In the genomic region with DNA sequence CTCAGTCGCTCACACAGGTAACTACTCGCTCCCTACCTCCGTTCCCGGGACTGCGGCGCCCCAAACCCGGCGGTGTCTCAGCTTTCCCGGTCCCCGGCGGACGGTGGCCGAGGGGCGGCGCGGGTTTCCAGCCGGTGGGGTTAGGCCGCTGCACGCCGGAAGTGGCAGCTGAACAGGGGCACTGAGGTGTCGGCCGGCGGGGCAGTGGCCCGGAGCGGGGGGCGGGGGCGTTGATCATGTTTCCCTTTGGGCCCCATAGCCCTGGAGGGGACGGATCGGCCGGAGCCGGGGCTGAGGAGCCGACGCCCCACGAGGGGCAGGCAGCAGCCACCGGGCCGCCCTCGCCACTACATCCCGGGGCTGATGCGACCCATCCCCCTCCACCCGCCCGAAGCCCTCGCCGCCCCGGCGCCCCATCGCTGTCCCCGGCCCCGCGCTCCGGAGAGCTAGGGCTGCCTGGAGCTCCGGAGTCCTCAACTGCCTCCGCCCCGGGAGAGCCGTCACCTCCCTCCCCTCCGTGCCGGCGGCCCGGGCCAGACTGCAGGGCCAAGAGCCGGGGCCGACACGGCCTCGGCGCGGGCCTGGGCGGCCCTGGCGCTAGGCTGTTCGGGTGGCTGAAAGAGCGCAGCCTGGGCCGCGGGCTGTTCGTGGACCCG, we compare ENCODE assay signal across 1 cellular context.
TF ChIP-seq lines count a peak whose summit lies in the region.

A gene with protein sequence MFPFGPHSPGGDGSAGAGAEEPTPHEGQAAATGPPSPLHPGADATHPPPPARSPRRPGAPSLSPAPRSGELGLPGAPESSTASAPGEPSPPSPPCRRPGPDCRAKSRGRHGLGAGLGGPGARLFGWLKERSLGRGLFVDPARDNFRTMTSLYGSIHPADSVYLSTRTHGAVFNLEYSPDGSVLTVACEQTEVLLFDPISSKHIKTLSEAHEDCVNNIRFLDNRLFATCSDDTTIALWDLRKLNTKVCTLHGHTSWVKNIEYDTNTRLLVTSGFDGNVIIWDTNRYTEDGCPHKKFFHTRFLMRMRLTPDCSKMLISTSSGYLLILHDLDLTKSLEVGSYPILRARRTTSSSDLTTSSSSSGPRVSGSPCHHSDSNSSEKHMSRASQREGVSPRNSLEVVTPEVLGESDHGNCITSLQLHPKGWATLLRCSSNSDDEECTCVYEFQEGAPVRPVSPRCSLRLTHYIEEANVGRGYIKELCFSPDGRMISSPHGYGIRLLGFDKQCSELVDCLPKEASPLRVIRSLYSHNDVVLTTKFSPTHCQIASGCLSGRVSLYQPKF (plus strand): TSS at position 167 of the 656 bp plus-strand sequence. CDS start 70 bp downstream, at position 237.

TF ChIP-seq in HepG2, 621 proteins besides CTCF, POLR2A, EP300 and RAD21 (continued from another document and continues in another):
- TF ChIP-seq ZNF570 (CRISPR knock-in tag; IDR thresholded peaks at IDR 0.05; ENCODE audit: borderline replicate concordance) (no peak), MTF2 (CRISPR knock-in tag; IDR thresholded peaks at IDR 0.05; ENCODE audit: borderline replicate concordance) (peak; percentile 94), FLYWCH1 (CRISPR knock-in tag; IDR thresholded peaks at IDR 0.05) (no peak), ATAD3A (CRISPR knock-in tag; IDR thresholded peaks at IDR 0.05) (peak; percentile 86; the same call in 1 of the 2 replicates), ZKSCAN8 (CRISPR knock-in tag; IDR thresholded peaks at IDR 0.05; ENCODE audit: borderline replicate concordance) (peak; percentile 89), ZNF607 (CRISPR knock-in tag; IDR thresholded peaks at IDR 0.05; ENCODE audit: borderline replicate concordance) (peak; percentile 93), ZBTB1 (CRISPR knock-in tag; IDR thresholded peaks at IDR 0.05; ENCODE audit: borderline replicate concordance) (no peak), TFDP1 (CRISPR knock-in tag; IDR thresholded peaks at IDR 0.05; ENCODE audit: borderline replicate concordance) (peak; percentile 83), MTA1 (CRISPR knock-in tag; IDR thresholded peaks at IDR 0.05; ENCODE audit: borderline replicate concordance) (peak; percentile 84; the same call in 1 of the 2 replicates), MED8 (CRISPR knock-in tag; IDR thresholded peaks at IDR 0.05; ENCODE audit: insufficient replicate concordance) (peak; percentile 93), ZNF891 (CRISPR knock-in tag; IDR thresholded peaks at IDR 0.05) (peak; percentile 71), ZNF234 (CRISPR knock-in tag; conservative IDR thresholded peaks at IDR 0.05) (peak; percentile 32; the same call in 1 of the 2 replicates), ZNF414 (CRISPR knock-in tag; IDR thresholded peaks at IDR 0.05) (peak; percentile 83), MAF1 (CRISPR knock-in tag; IDR thresholded peaks at IDR 0.05; ENCODE audit: borderline replicate concordance) (peak; percentile 94), SIX4 (CRISPR knock-in tag; IDR thresholded peaks at IDR 0.05) (peak; percentile 85), ZNF160 (CRISPR knock-in tag; IDR thresholded peaks at IDR 0.05) (peak; percentile 90), FIP1L1 (IDR thresholded peaks at IDR 0.05; ENCODE audit: borderline replicate concordance, insufficient read depth, low read depth, low read length) (0 out of 2 replicates have a peak, but pooled peaks have one; percentile 85), CBFB (CRISPR knock-in tag; IDR thresholded peaks at IDR 0.05) (peak; percentile 94), MAFF (IDR thresholded peaks at IDR 0.05; ENCODE audit: low read depth, low read length) (no peak), MIXL1 (CRISPR knock-in tag; IDR thresholded peaks at IDR 0.05) (peak; percentile 70), ZKSCAN5 (CRISPR knock-in tag; IDR thresholded peaks at IDR 0.05) (no peak), ZNF788 (CRISPR knock-in tag; IDR thresholded peaks at IDR 0.05; ENCODE audit: borderline replicate concordance) (peak; percentile 99; the same call in 1 of the 2 replicates), LRRFIP1 (CRISPR knock-in tag; conservative IDR thresholded peaks at IDR 0.05) (no peak), SAP130 (CRISPR knock-in tag; IDR thresholded peaks at IDR 0.05; ENCODE audit: low read depth) (peak; percentile 97), SAFB2 (CRISPR knock-in tag; IDR thresholded peaks at IDR 0.05; ENCODE audit: borderline replicate concordance, low read depth) (peak; percentile 87), ZMYM3 (CRISPR knock-in tag; IDR thresholded peaks at IDR 0.05) (peak; percentile 95), NONO (IDR thresholded peaks at IDR 0.05) (no peak), NONO (CRISPR knock-in tag; conservative IDR thresholded peaks at IDR 0.05) (peak; percentile 100), PHF20 (CRISPR knock-in tag; IDR thresholded peaks at IDR 0.05) (peak; percentile 97), ARID5B (CRISPR knock-in tag; IDR thresholded peaks at IDR 0.05) (peak; percentile 85), ATRX (CRISPR knock-in tag; IDR thresholded peaks at IDR 0.05; ENCODE audit: borderline replicate concordance) (no peak), WIZ (CRISPR knock-in tag; IDR thresholded peaks at IDR 0.05) (peak; percentile 94), NFYC (CRISPR knock-in tag; IDR thresholded peaks at IDR 0.05) (peak; percentile 59), ZSCAN9 (CRISPR knock-in tag; IDR thresholded peaks at IDR 0.05; ENCODE audit: borderline replicate concordance) (peak; percentile 69; the same call in 1 of the 2 replicates), ZBTB3 (CRISPR knock-in tag; IDR thresholded peaks at IDR 0.05; ENCODE audit: borderline replicate concordance, low read depth) (no peak), NCOA1 (CRISPR knock-in tag; IDR thresholded peaks at IDR 0.05) (peak; percentile 59), PRDM4 (CRISPR knock-in tag; IDR thresholded peaks at IDR 0.05; ENCODE audit: borderline replicate concordance) (no peak), TCF7 (IDR thresholded peaks at IDR 0.05; ENCODE audit: low read depth) (0 out of 2 replicates have a peak, but pooled peaks have one; percentile 5), AGO2 (optimal IDR thresholded peaks at IDR 0.05; ENCODE audit: low read depth, low read length) (peak; percentile 78), FOXJ3 (CRISPR knock-in tag; IDR thresholded peaks at IDR 0.05; ENCODE audit: borderline replicate concordance) (no peak), DNMT3B (CRISPR knock-in tag; conservative IDR thresholded peaks at IDR 0.05) (no peak; the same call in 1 of the 2 replicates), HOXA9 (CRISPR knock-in tag; IDR thresholded peaks at IDR 0.05; ENCODE audit: borderline replicate concordance) (no peak; the same call in 1 of the 2 replicates), ZNF639 (CRISPR knock-in tag; conservative IDR thresholded peaks at IDR 0.05) (peak; percentile 94), XRCC5 (optimal IDR thresholded peaks at IDR 0.05; ENCODE audit: low read length) (peak; percentile 98), ZNF558 (CRISPR knock-in tag; IDR thresholded peaks at IDR 0.05; ENCODE audit: borderline replicate concordance) (no peak)
- TF ChIP-seq, protein P1, sequence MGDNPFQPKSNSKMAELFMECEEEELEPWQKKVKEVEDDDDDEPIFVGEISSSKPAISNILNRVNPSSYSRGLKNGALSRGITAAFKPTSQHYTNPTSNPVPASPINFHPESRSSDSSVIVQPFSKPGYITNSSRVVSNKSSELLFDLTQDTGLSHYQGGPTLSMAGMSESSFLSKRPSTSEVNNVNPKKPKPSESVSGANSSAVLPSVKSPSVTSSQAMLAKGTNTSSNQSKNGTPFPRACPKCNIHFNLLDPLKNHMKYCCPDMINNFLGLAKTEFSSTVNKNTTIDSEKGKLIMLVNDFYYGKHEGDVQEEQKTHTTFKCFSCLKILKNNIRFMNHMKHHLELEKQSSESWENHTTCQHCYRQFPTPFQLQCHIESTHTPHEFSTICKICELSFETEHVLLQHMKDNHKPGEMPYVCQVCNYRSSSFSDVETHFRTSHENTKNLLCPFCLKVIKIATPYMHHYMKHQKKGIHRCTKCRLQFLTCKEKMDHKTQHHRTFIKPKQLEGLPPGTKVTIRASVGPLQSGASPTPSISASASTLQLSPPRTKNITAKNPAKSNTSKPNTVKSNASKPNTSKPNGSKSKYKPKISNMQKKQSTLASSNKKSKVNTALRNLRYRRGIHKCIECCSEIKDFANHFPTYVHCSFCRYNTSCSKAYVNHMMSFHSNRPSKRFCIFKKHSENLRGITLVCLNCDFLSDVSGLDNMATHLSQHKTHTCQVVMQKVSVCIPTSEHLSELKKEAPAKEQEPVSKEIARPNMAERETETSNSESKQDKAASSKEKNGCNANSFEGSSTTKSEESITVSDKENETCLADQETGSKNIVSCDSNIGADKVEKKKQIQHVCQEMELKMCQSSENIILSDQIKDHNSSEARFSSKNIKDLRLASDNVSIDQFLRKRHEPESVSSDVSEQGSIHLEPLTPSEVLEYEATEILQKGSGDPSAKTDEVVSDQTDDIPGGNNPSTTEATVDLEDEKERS (CRISPR knock-in tag; IDR thresholded peaks at IDR 0.05), result peak; percentile 93
